In genomic region chr4:184234155-184234554, GRCh38 we compare ENCODE assay signal across 33 cellular contexts. TPM values are rescaled to one million over a fixed set of nuclear protein-coding genes. Genes with fewer than 3 reads are reported as not detected.
"Had no signal": no experiment of that assay in that cellular context is flagged by ENCODE, and none has a peak within 500 bp of the region (broad histone marks: within the 10 kb centered on the region; RNA-seq: fewer than 3 reads in every experiment).

No MANE protein-coding gene starts in this region.

- H3K27ac ChIP-seq: brain microvascular endothelial cell, coronary artery, dorsolateral prefrontal cortex, gastroesophageal sphincter, hepatocyte, parathyroid adenoma, psoas muscle, suprapubic skin, tibial artery, upper lobe of right lung had no signal

- H3K27me3 Mint-ChIP-seq: activated naive CD4-positive, alpha-beta T cell treated with anti-CD3 and anti-CD28 coated beads, Interleukin-2, amount 10 ng/mL, durations not matched to agents 7 days and 5 days; activated naive CD8-positive, alpha-beta T cell treated with anti-CD3 and anti-CD28 coated beads, Interleukin-2, amount 10 ng/mL, durations not matched to agents 7 days and 5 days had no signal

- H3K27ac Mint-ChIP-seq: activated naive CD4-positive, alpha-beta T cell treated with anti-CD3 and anti-CD28 coated beads, Interleukin-2, amount 10 ng/mL, durations not matched to agents 7 days and 5 days; activated naive CD8-positive, alpha-beta T cell treated with anti-CD3 and anti-CD28 coated beads, Interleukin-2, amount 10 ng/mL, durations not matched to agents 7 days and 5 days; T-helper 2 cell treated with Interferon-gamma antibody and Interleukin-4, amounts not matched to agents 5 μg/mL and 100 μg/mL, for 36 hours had no signal

- ATAC-seq: activated CD4-positive, alpha-beta T cell treated with anti-CD3 and anti-CD28 coated beads for 36 hours; gastroesophageal sphincter; left ventricle myocardium superior; mucosa of descending colon; psoas muscle; upper lobe of right lung had no signal

- DNase-seq: activated CD4-positive, alpha-beta T cell treated with anti-CD3 and anti-CD28 coated beads for 36 hours; activated CD4-positive, alpha-beta T cell treated with anti-CD3 and anti-CD28 coated beads, Interleukin-2, amount 50 U/mL, for 48 hours; activated CD4-positive, CD25-positive, alpha-beta regulatory T cell; activated CD8-positive, alpha-beta memory T cell treated with anti-CD3 and anti-CD28 coated beads for 24 hours; activated gamma-delta T cell; activated naive CD4-positive, alpha-beta T cell treated with anti-CD3 and anti-CD28 coated beads, Interleukin-2, amount 10 ng/mL, durations not matched to agents 7 days and 5 days; activated naive CD8-positive, alpha-beta T cell treated with anti-CD3 and anti-CD28 coated beads, Interleukin-2, amount 10 ng/mL, durations not matched to agents 7 days and 5 days; brain microvascular endothelial cell; dorsolateral prefrontal cortex; effector memory CD4-positive, alpha-beta T cell; erythroblast; islet precursor cell; left ventricle myocardium superior; mucosa of descending colon; occipital lobe; psoas muscle; stimulated activated CD4-positive, alpha-beta T cell treated with anti-CD3 and anti-CD28 coated beads, Interleukin-15, amount 100 ng/mL, for 24 hours; stimulated activated CD4-positive, alpha-beta T cell treated with anti-CD3 and anti-CD28 coated beads, Interleukin-2, amount 100 ng/mL, for 24 hours; stimulated activated naive CD4-positive, alpha-beta T cell; tibial artery; upper lobe of right lung had no signal

- H3K9me3 Mint-ChIP-seq: T-helper 2 cell treated with Interferon-gamma antibody and Interleukin-4, amounts not matched to agents 5 μg/mL and 100 μg/mL, for 36 hours had no signal

- H3K4me3 Mint-ChIP-seq: activated CD4-positive, alpha-beta T cell treated with anti-CD3 and anti-CD28 coated beads for 36 hours; activated naive CD4-positive, alpha-beta T cell treated with anti-CD3 and anti-CD28 coated beads, Interleukin-2, amount 10 ng/mL, durations not matched to agents 7 days and 5 days; activated naive CD8-positive, alpha-beta T cell treated with anti-CD3 and anti-CD28 coated beads, Interleukin-2, amount 10 ng/mL, durations not matched to agents 7 days and 5 days; neural crest cell; T-helper 2 cell treated with Interferon-gamma antibody and Interleukin-4, amounts not matched to agents 5 μg/mL and 100 μg/mL, for 36 hours had no signal

- H3K4me1 ChIP-seq: gastroesophageal sphincter, parathyroid adenoma, psoas muscle, tibial artery, upper lobe of right lung had no signal

- H3K4me1 Mint-ChIP-seq: neural crest cell had no signal

- H3K27me3 ChIP-seq: dorsolateral prefrontal cortex, gastroesophageal sphincter, hepatocyte, suprapubic skin had no signal

- H3K36me3 ChIP-seq: brain microvascular endothelial cell, gastroesophageal sphincter, suprapubic skin, tibial artery, upper lobe of right lung had no signal

- FAIRE-seq: astrocyte had no signal

- H3K4me3 ChIP-seq: coronary artery, dorsolateral prefrontal cortex, gastroesophageal sphincter, hepatocyte, mucosa of descending colon, psoas muscle, suprapubic skin, tibial artery, upper lobe of right lung had no signal

- H3K36me3 Mint-ChIP-seq: activated naive CD4-positive, alpha-beta T cell treated with anti-CD3 and anti-CD28 coated beads, Interleukin-2, amount 10 ng/mL, durations not matched to agents 7 days and 5 days had no signal

- H3K9me3 ChIP-seq: gastroesophageal sphincter, mucosa of descending colon, psoas muscle, suprapubic skin, tibial artery, upper lobe of right lung had no signal

RNA-seq across cellular contexts. Expression of gene ENPP6, which starts 16.5 kb away (rescaled TPM):
- total RNA-seq: fibroblast of villous mesenchyme, left ventricle myocardium superior, lung microvascular endothelial cell, mesenteric fat pad, myocyte, neural crest cell, suprapubic skin had no signal
- polyA plus RNA-seq: hepatocyte had no signal
